In the genomic region with DNA sequence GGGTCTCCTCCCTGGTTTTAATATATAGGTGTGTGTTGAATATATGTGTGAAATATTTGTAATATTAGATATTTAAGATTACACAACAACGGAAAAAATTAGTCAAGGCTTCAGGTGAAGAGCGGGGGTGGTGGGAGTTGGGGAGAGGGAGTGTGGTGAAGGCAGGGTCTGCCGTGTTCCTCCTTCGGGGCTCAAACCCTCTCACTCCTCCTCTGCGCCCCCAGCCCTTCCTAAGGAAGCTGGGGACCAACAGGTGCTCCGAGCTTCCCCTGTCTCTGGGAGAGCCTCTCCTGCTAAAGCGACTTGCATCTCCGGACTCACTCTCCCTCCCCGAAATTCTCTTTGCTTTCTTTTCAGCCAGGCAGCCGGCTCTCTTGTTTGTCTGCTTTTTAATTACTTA, we compare ENCODE assay signal across 8 cellular contexts. TPM values are rescaled to one million over a fixed set of nuclear protein-coding genes. Genes with fewer than 3 reads are reported as not detected.
DNase-seq lines count a peak whose midpoint lies in the region; ATAC-seq and TF ChIP-seq lines count a peak whose summit lies in the region.

No MANE protein-coding gene starts in this region.

- peak overlapping the region; percentile 70 for H3K4me3 Mint-ChIP-seq in memory B cell

- peaks cover 10% of the 10 kb centered on the region for H3K27me3 Mint-ChIP-seq in memory B cell

- no peaks in the 10 kb centered on the region for H3K9me3 Mint-ChIP-seq in memory B cell

- H3K27me3 ChIP-seq in heart right ventricle = peaks cover 0 to 82% (median 21%) of the 10 kb centered on the region in 7 donors

- H3K4me3 ChIP-seq in heart right ventricle (peak overlapping the region in 9 of 10 donors; percentile 58 to 77 (median 65)), urinary bladder (ENCODE audit: low read depth, low read length) (peak overlapping the region; percentile 57)

- H3K27ac Mint-ChIP-seq in memory B cell = no peak overlapping the region

- H3K4me1 Mint-ChIP-seq in memory B cell = peaks cover 3% of the 10 kb centered on the region

- H3K27ac ChIP-seq in heart right ventricle = peak overlapping the region in 8 of 10 donors; percentile 70 to 90 (median 81)
- H3K27ac ChIP-seq in urinary bladder (ENCODE audit: low read depth) = no peak overlapping the region

- intact Hi-C loops in heart right ventricle (cut with DNase I) (loop anchor here in 7 of 10 donors (2.0 to 10.0 kb wide), 6 partner anchors 60 to 170 kb away; no protein-coding TSS in a partner anchor), left ventricle myocardium superior (cut with micrococcal nuclease) (no loop called here)

- WGBS in heart right ventricle, 2 donors = 3 to 6% methylated on average over 10 of the region's 10 CpGs
- WGBS in urinary bladder = 11% methylated on average over 10 of the region's 10 CpGs

- H3K4me1 ChIP-seq in heart right ventricle (peaks cover 0 to 44% (median 17%) of the 10 kb centered on the region in 9 donors), urinary bladder (ENCODE audit: insufficient read depth) (no peaks in the 10 kb centered on the region)

- in situ Hi-C loops in T47D (cut with HindIII; ENCODE audit: low pct_unique_long_range_greater_than_20kb, low sequenced_read_pairs) = no loop called here

- no peaks in the 10 kb centered on the region for H3K36me3 Mint-ChIP-seq in memory B cell

- ATAC-seq in heart right ventricle (no peak), left ventricle myocardium superior (no peak), memory B cell (ENCODE audit: low read depth) (no peak)

- TF ChIP-seq CTCF in heart right ventricle (IDR thresholded peaks at IDR 0.05) = no peak

- DNase-seq in heart right ventricle = no peak
- no peak for DNase-seq in left ventricle myocardium superior
- peak; percentile 30 to 54 for DNase-seq in T47D (ENCODE audit: low read depth in 1 of 2, low spot score in 1 of 2)
- no peak for DNase-seq in memory B cell (ENCODE audit: low spot score in 2 of 2)
- DNase-seq in Kasumi-1 (lab: John Stamatoyannopoulos, UW) = no peak
- DNase-seq in DMS 273 treated with DMSO at 0.1 percent for 48 hours (lab: John Stamatoyannopoulos, UW) = no peak
- no peak for DNase-seq in germinal center (ENCODE audit: low spot score)

- no peaks in the 10 kb centered on the region for H3K9me3 ChIP-seq in heart right ventricle

- H3K36me3 ChIP-seq in heart right ventricle (no peaks in the 10 kb centered on the region), urinary bladder (ENCODE audit: insufficient read depth) (no peaks in the 10 kb centered on the region)

RNA-seq across cellular contexts. Expression of gene CADM1, which starts 0.9 kb away (rescaled TPM):
- total RNA-seq in heart right ventricle = 10 to 100 TPM; 28.0 to 83.0 (median 42.4) TPM
- polyA plus RNA-seq in heart right ventricle = 10 to 100 TPM; 10.2 to 14.8 TPM
- 38.5 TPM for total RNA-seq in left ventricle myocardium superior
- total RNA-seq in urinary bladder = 76.0 TPM
- 14.9 TPM for polyA plus RNA-seq in urinary bladder

Comparison
In these comparisons a context has a peak if more than half of its experiments do, and no peak if none do; other contexts are left out.
1. DNase-seq: peak in T47D (2 of 2); none in heart right ventricle (0 of 2), left ventricle myocardium superior (single experiment), memory B cell (0 of 2), Kasumi-1 (0 of 2), DMS 273 treated with DMSO at 0.1 percent for 48 hours (single experiment) and germinal center (single experiment).